Comparison of ENCODE assay signal across 1 cellular context in the genomic region with DNA sequence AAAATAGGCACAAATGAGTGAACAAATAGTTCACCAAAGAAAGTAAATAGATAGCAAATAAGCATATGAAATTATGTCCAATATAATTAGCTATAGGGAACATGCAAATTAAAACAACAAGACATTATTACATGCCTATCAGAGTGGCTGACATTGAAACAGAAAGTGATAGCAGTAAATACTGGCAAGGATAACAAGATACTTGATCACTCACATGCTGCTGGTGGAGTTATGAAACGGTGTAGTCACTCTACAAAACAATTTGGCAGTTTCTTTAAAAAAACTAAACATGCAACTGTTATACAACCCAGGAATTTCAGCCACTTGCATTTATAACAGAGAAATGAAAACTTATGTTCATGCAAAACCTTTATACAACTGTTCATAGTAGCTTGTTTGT.
TF ChIP-seq lines count a peak whose summit lies in the region.

No MANE protein-coding gene starts in this region.

TF ChIP-seq in GM12878, 131 proteins besides CTCF, POLR2A, EP300 and RAD21 (continued from another document):
- TF ChIP-seq E2F8 (IDR thresholded peaks at IDR 0.05; ENCODE audit: low read depth, partially characterized antibody): no peak
TF ChIP-seq in GM12878: peak in this region for 0.
